Comparison of ENCODE assay signal across 28 cellular contexts in genomic region chr2:63463142-63463541, GRCh38.
"Had no signal": no experiment of that assay in that cellular context is flagged by ENCODE, and none has a peak within 500 bp of the region (broad histone marks: within the 10 kb centered on the region; RNA-seq: fewer than 3 reads in every experiment).

No MANE protein-coding gene starts in this region.

- H3K36me3 ChIP-seq: neural progenitor cell, ovary, upper lobe of right lung, uterus had no signal

- H3K9ac ChIP-seq: neural progenitor cell, parathyroid adenoma had no signal

- H3K27me3 ChIP-seq: neural progenitor cell, ovary, spleen, suprapubic skin, testis, tibial artery, transverse colon, upper lobe of right lung, uterus had no signal

- H3K4me2 ChIP-seq: neural progenitor cell, smooth muscle cell had no signal

- H3K27ac ChIP-seq: neural progenitor cell, ovary, parathyroid adenoma, psoas muscle, skin epidermis, spleen, suprapubic skin, testis, tibial artery, transverse colon, upper lobe of right lung, uterus had no signal

- H2AFZ ChIP-seq: neural progenitor cell, parathyroid adenoma had no signal

- H3K9me3 ChIP-seq: ovary, testis, upper lobe of right lung, uterus had no signal

- H3K4me1 ChIP-seq: neural progenitor cell, parathyroid adenoma, psoas muscle, spleen, suprapubic skin, testis, tibial artery, transverse colon, upper lobe of right lung, uterus had no signal

- DNase-seq: natural killer cell; occipital lobe; ovary; posterior cingulate gyrus; psoas muscle; right cardiac atrium; spleen; stimulated activated CD4-positive, alpha-beta T cell treated with anti-CD3 and anti-CD28 coated beads, Interleukin-12 subunit alpha, Interleukin-12 subunit beta, amount 100 ng/mL, for 4 hours; stimulated activated CD4-positive, alpha-beta T cell treated with anti-CD3 and anti-CD28 coated beads, Interleukin-1b, Interleukin-23, amount 100 ng/mL, for 48 hours; stimulated activated CD4-positive, alpha-beta T cell treated with anti-CD3 and anti-CD28 coated beads, Interleukin-4, amount 100 ng/mL, for 1 hour; stimulated activated CD4-positive, alpha-beta T cell treated with anti-CD3 and anti-CD28 coated beads, Interleukin-4, amount 100 ng/mL, for 4 hours; stimulated activated CD8-positive, alpha-beta memory T cell treated with anti-CD3 and anti-CD28 coated beads, Interleukin-4, amount 100 ng/mL, for 48 hours; stimulated activated naive CD4-positive, alpha-beta T cell; stimulated activated naive CD8-positive, alpha-beta T cell treated with anti-CD3 and anti-CD28 coated beads, Interleukin-15, amount 100 ng/mL, for 72 hours; stimulated activated naive CD8-positive, alpha-beta T cell treated with anti-CD3 and anti-CD28 coated beads, Interleukin-15, Interleukin-2, amounts not matched to agents 100 U/mL and 50 U/mL, for 24 hours; substantia nigra; testis; tibial artery; transverse colon; upper lobe of right lung; uterus had no signal

- H3K79me2 ChIP-seq: parathyroid adenoma had no signal

- H3K4me3 ChIP-seq: neural progenitor cell, ovary, psoas muscle, skin epidermis, smooth muscle cell, spleen, suprapubic skin, testis, tibial artery, transverse colon, upper lobe of right lung, uterus had no signal

- ATAC-seq: natural killer cell; psoas muscle; right cardiac atrium; sciatic nerve; stimulated activated memory B cell treated with anti-CD40 and anti-IgM and Interleukin-4, amounts not matched to agents 10 μg/mL and 1 μg/mL and 100 μg/mL, for 72 hours; stimulated activated naive CD8-positive, alpha-beta T cell treated with anti-CD3 and anti-CD28 coated beads, Interleukin-15, amount 100 ng/mL, for 72 hours; stimulated activated naive CD8-positive, alpha-beta T cell treated with anti-CD3 and anti-CD28 coated beads, Interleukin-15, Interleukin-2, amounts not matched to agents 100 U/mL and 50 U/mL, for 24 hours; upper lobe of right lung had no signal
